Comparison of ENCODE assay signal across 28 cellular contexts in genomic region chr4:181911420-181911819, GRCh38.
DNase-seq lines count a peak whose midpoint lies in the region; ATAC-seq and TF ChIP-seq lines count a peak whose summit lies in the region.
"Had no signal": no experiment of that assay in that cellular context is flagged by ENCODE, and none has a peak within 500 bp of the region (broad histone marks: within the 10 kb centered on the region; RNA-seq: fewer than 3 reads in every experiment).

No MANE protein-coding gene starts in this region.

- no peaks in the 10 kb centered on the region for H3K27me3 ChIP-seq in IMR-90 (ENCODE audit: control insufficient read depth, insufficient read depth, low read length)
- H3K27me3 ChIP-seq: ascending aorta, BE2C, gastroesophageal sphincter, MG63 had no signal

- H3K79me1 ChIP-seq in IMR-90 (ENCODE audit: low read depth in 1 of 2, low read length in 2 of 2) = no peaks in the 10 kb centered on the region

- no peak overlapping the region for H4K8ac ChIP-seq in IMR-90 (ENCODE audit: low read depth in 2 of 2, low read length in 2 of 2)

- no peak overlapping the region for H3K9ac ChIP-seq in IMR-90 (ENCODE audit: low read depth, low read length)
- H3K9ac ChIP-seq: SK-N-SH had no signal

- H2AK9ac ChIP-seq in IMR-90 (replicated peaks; ENCODE audit: low read depth, low read length, poor library complexity) = no peak overlapping the region

- in situ Hi-C loops in IMR-90 (cut with MboI; ENCODE audit: low sequenced_read_pairs) = no loop called here

- H3K18ac ChIP-seq in IMR-90 (ENCODE audit: low read depth, low read length) = no peak overlapping the region

- peak; percentile 82 for ATAC-seq in IMR-90 (ENCODE audit: low read depth)
- ATAC-seq in activated CD8-positive, alpha-beta T cell treated with anti-CD3 and anti-CD28 coated beads, Interleukin-2, amount 10 ng/mL, durations not matched to agents 7 days and 5 days = no peak
- no peak for ATAC-seq in activated naive CD4-positive, alpha-beta T cell treated with anti-CD3 and anti-CD28 coated beads, Interleukin-2, amount 50 U/mL, for 72 hours
- ATAC-seq: activated CD4-positive, alpha-beta T cell treated with anti-CD3 and anti-CD28 coated beads for 36 hours; activated T-cell treated with anti-CD3 and anti-CD28 coated beads, Interleukin-2, amount 50 U/mL, for 4 hours; gastroesophageal sphincter; HCT116; K562; T-helper 17 cell had no signal

- no peak overlapping the region for H4K5ac ChIP-seq in IMR-90 (ENCODE audit: low read depth, low read length)

- H3K36me3 ChIP-seq in IMR-90 (ENCODE audit: control insufficient read depth, insufficient read depth, low read length) = no peaks in the 10 kb centered on the region
- H3K36me3 ChIP-seq: ascending aorta, BE2C, gastroesophageal sphincter, MG63 had no signal

- BruUV-seq in IMR-90 (replicated peaks; lab: Mats Ljungman, UMichigan) = no TSS peak
- BruUV-seq in Calu3 (replicated peaks; lab: Mats Ljungman, UMichigan) = no TSS peak

- H4K91ac ChIP-seq in IMR-90 (ENCODE audit: insufficient read depth, low read depth, low read length) = no peak overlapping the region

- H2BK5ac ChIP-seq in IMR-90 (ENCODE audit: low read depth, low read length, poor library complexity, severe bottlenecking) = no peak overlapping the region

- DNase-seq in AG08395 (ENCODE audit: low spot score) (peak; percentile 22), IMR-90 (peak; percentile 79), chondrocyte (ENCODE audit: low spot score) (no peak), kidney glomerular epithelial cell (lab: John Stamatoyannopoulos, UW) (peak; percentile 1), activated T-cell treated with anti-CD3 and anti-CD28 coated beads for 4 hours (no peak), Calu3 (no peak)
- DNase-seq in activated CD8-positive, alpha-beta T cell treated with anti-CD3 and anti-CD28 coated beads, Interleukin-2, amount 10 ng/mL, durations not matched to agents 7 days and 5 days = no peak
- DNase-seq in activated naive CD4-positive, alpha-beta T cell treated with anti-CD3 and anti-CD28 coated beads, Interleukin-2, amount 50 U/mL, for 72 hours (ENCODE audit: low spot score in 2 of 2) = no peak
- DNase-seq: 8988T; activated CD4-positive, alpha-beta T cell treated with anti-CD3 and anti-CD28 coated beads for 36 hours; activated naive CD4-positive, alpha-beta T cell treated with anti-CD3 and anti-CD28 coated beads for 36 hours; activated T-cell treated with anti-CD3 and anti-CD28 coated beads, Interleukin-2, amount 50 U/mL, for 4 hours; BE2C; cerebellar nuclear complex; DMS79 treated with DMSO at 0.1 percent for 48 hours; kidney; MG63; NCI-H1417 treated with DMSO at 0.1 percent for 48 hours; NCI-H2081 treated with DMSO at 0.1 percent for 48 hours; NCI-H82; SK-N-SH; T-helper 17 cell had no signal

- no peak overlapping the region for H2AFZ ChIP-seq in IMR-90 (replicated peaks; ENCODE audit: low read length, poor library complexity)

- H3K4ac ChIP-seq in IMR-90 (ENCODE audit: low read depth, low read length) = no peak overlapping the region

- TF ChIP-seq CTCF in IMR-90 (conservative IDR thresholded peaks at IDR 0.05; ENCODE audit: low read depth, low read length) (peak; percentile 20; the same call in 1 of the 2 replicates), chondrocyte (IDR thresholded peaks at IDR 0.05) (peak; percentile 52), Calu3 (IDR thresholded peaks at IDR 0.05; ENCODE audit: unreplicated experiment) (no peak)

- no peak overlapping the region for H2BK120ac ChIP-seq in IMR-90 (ENCODE audit: low read depth, low read length)

- peaks cover 5% of the 10 kb centered on the region; the same call in 1 of the 2 replicates for H3K9me3 ChIP-seq in IMR-90 (ENCODE audit: control insufficient read depth, insufficient read depth, low read length)
- H3K9me3 ChIP-seq: ascending aorta, BE2C, MG63, SK-N-SH had no signal

- CTCF ChIA-PET in IMR-90 (lab: Yijun Ruan, JAX) (no interaction called here), Calu3 (lab: Charles Lee) (no interaction called here)
- CTCF ChIA-PET in activated CD8-positive, alpha-beta T cell treated with anti-CD3 and anti-CD28 coated beads, Interleukin-2, amount 10 ng/mL, durations not matched to agents 7 days and 5 days (lab: Charles Lee) = no interaction called here

- H3K4me1 Mint-ChIP-seq in chondrocyte (ENCODE audit: low read depth) = peaks cover 44% of the 10 kb centered on the region
- H3K4me1 Mint-ChIP-seq in activated CD8-positive, alpha-beta T cell treated with anti-CD3 and anti-CD28 coated beads, Interleukin-2, amount 10 ng/mL, durations not matched to agents 7 days and 5 days (ENCODE audit: low read depth) = no peaks in the 10 kb centered on the region
- no peaks in the 10 kb centered on the region for H3K4me1 Mint-ChIP-seq in Calu3 (ENCODE audit: low read depth, unreplicated experiment)
- H3K4me1 Mint-ChIP-seq: activated CD4-positive, alpha-beta T cell treated with anti-CD3 and anti-CD28 coated beads for 36 hours; T-helper 17 cell had no signal

- no peak for TF ChIP-seq POLR2A in IMR-90 (IDR thresholded peaks at IDR 0.05; ENCODE audit: low read depth, low read length)

- H3K4me2 ChIP-seq in IMR-90 (ENCODE audit: low read depth, low read length) = no peak overlapping the region
- H3K4me2 ChIP-seq: SK-N-SH had no signal

- H3K36me3 Mint-ChIP-seq in chondrocyte (ENCODE audit: low read depth) (peaks cover 8% of the 10 kb centered on the region), Calu3 (ENCODE audit: insufficient read depth, unreplicated experiment) (no peaks in the 10 kb centered on the region)
- no peaks in the 10 kb centered on the region for H3K36me3 Mint-ChIP-seq in activated CD8-positive, alpha-beta T cell treated with anti-CD3 and anti-CD28 coated beads, Interleukin-2, amount 10 ng/mL, durations not matched to agents 7 days and 5 days (ENCODE audit: low read depth)
- peaks cover 0 to 13% of the 10 kb centered on the region in 2 donors for H3K36me3 Mint-ChIP-seq in activated naive CD4-positive, alpha-beta T cell treated with anti-CD3 and anti-CD28 coated beads, Interleukin-2, amount 50 U/mL, for 72 hours

- no peak overlapping the region for H3K14ac ChIP-seq in IMR-90 (replicated peaks; ENCODE audit: low read depth, low read length)

- peak overlapping the region; percentile 77 for H3K27ac Mint-ChIP-seq in chondrocyte (ENCODE audit: unreplicated experiment)
- H3K27ac Mint-ChIP-seq in activated CD8-positive, alpha-beta T cell treated with anti-CD3 and anti-CD28 coated beads, Interleukin-2, amount 10 ng/mL, durations not matched to agents 7 days and 5 days = no peak overlapping the region
- no peak overlapping the region for H3K27ac Mint-ChIP-seq in activated naive CD4-positive, alpha-beta T cell treated with anti-CD3 and anti-CD28 coated beads, Interleukin-2, amount 50 U/mL, for 72 hours
- H3K27ac Mint-ChIP-seq in Calu3 (ENCODE audit: unreplicated experiment) = no peak overlapping the region
- H3K27ac Mint-ChIP-seq: activated CD4-positive, alpha-beta T cell treated with anti-CD3 and anti-CD28 coated beads for 36 hours; activated naive CD4-positive, alpha-beta T cell treated with anti-CD3 and anti-CD28 coated beads for 36 hours; T-helper 17 cell had no signal

- dilution Hi-C loops in IMR-90 (cut with HindIII; ENCODE audit: low sequenced_read_pairs, unreplicated experiment) = no loop called here

- no peaks in the 10 kb centered on the region for H4K20me1 ChIP-seq in IMR-90 (ENCODE audit: insufficient read depth, low read length)

- no peaks in the 10 kb centered on the region; the same call in 1 of the 2 replicates for H3K4me1 ChIP-seq in IMR-90 (ENCODE audit: control insufficient read depth, insufficient read depth, low read length)
- H3K4me1 ChIP-seq: ascending aorta, BE2C had no signal

- no CpG with 5 or more reads among the region's 2 CpGs for WGBS in IMR-90 (ENCODE audit: extremely low coverage in 2 of 2, insufficient read length in 1 of 2), 2 experiments

- H3K27me3 Mint-ChIP-seq in chondrocyte (ENCODE audit: low read depth) (no peaks in the 10 kb centered on the region), Calu3 (ENCODE audit: unreplicated experiment) (no peaks in the 10 kb centered on the region)
- no peaks in the 10 kb centered on the region for H3K27me3 Mint-ChIP-seq in activated CD8-positive, alpha-beta T cell treated with anti-CD3 and anti-CD28 coated beads, Interleukin-2, amount 10 ng/mL, durations not matched to agents 7 days and 5 days (ENCODE audit: low read depth)
- H3K27me3 Mint-ChIP-seq: activated CD4-positive, alpha-beta T cell treated with anti-CD3 and anti-CD28 coated beads for 36 hours; T-helper 17 cell had no signal

- POLR2A ChIA-PET in IMR-90 (lab: Charles Lee; ENCODE audit: unreplicated experiment) = no interaction called here
- POLR2A ChIA-PET in activated CD8-positive, alpha-beta T cell treated with anti-CD3 and anti-CD28 coated beads, Interleukin-2, amount 10 ng/mL, durations not matched to agents 7 days and 5 days (lab: Charles Lee) = no interaction called here

- H3K23ac ChIP-seq in IMR-90 (ENCODE audit: low read depth, low read length) = no peak overlapping the region

- intact Hi-C loops in IMR-90 (cut with micrococcal nuclease) = loop anchor here (5.0 kb wide), 1 partner anchor 231 kb away; no protein-coding TSS in a partner anchor
- intact Hi-C loops in Calu3 (cut with micrococcal nuclease; ENCODE audit: unreplicated experiment) = no loop called here

- H3K27ac ChIP-seq in IMR-90 (ENCODE audit: insufficient read depth, low read length) = no peak overlapping the region
- H3K27ac ChIP-seq: ascending aorta, epithelial cell of prostate, gastroesophageal sphincter had no signal

- peak; percentile 25 for TF ChIP-seq RAD21 in IMR-90 (IDR thresholded peaks at IDR 0.05; ENCODE audit: low read length)

- no peak overlapping the region for H3K4me3 ChIP-seq in IMR-90 (ENCODE audit: insufficient read depth, low read depth, low read length)
- H3K4me3 ChIP-seq: ascending aorta, gastroesophageal sphincter, K562, lung, MG63 had no signal

- no peaks in the 10 kb centered on the region for H3K9me1 ChIP-seq in IMR-90 (ENCODE audit: insufficient read depth, low read length)

- no peak overlapping the region for H2BK15ac ChIP-seq in IMR-90 (ENCODE audit: low read depth, low read length)

- H3K4me3 Mint-ChIP-seq in chondrocyte (ENCODE audit: unreplicated experiment) = no peak overlapping the region
- H3K4me3 Mint-ChIP-seq in activated CD8-positive, alpha-beta T cell treated with anti-CD3 and anti-CD28 coated beads, Interleukin-2, amount 10 ng/mL, durations not matched to agents 7 days and 5 days = no peak overlapping the region
- H3K4me3 Mint-ChIP-seq in Calu3 (ENCODE audit: low read depth, unreplicated experiment) = no peak overlapping the region
- H3K4me3 Mint-ChIP-seq: activated CD4-positive, alpha-beta T cell treated with anti-CD3 and anti-CD28 coated beads for 36 hours; activated naive CD4-positive, alpha-beta T cell treated with anti-CD3 and anti-CD28 coated beads for 36 hours; activated T-cell treated with anti-CD3 and anti-CD28 coated beads, Interleukin-2, amount 50 U/mL, for 4 hours; T-helper 17 cell had no signal

- H3K9me3 Mint-ChIP-seq in chondrocyte (ENCODE audit: low read depth) (peaks cover 29% of the 10 kb centered on the region), Calu3 (ENCODE audit: low read depth, unreplicated experiment) (peaks cover 8% of the 10 kb centered on the region)
- H3K9me3 Mint-ChIP-seq in activated CD8-positive, alpha-beta T cell treated with anti-CD3 and anti-CD28 coated beads, Interleukin-2, amount 10 ng/mL, durations not matched to agents 7 days and 5 days (ENCODE audit: insufficient read depth) = peaks cover 22% of the 10 kb centered on the region
- H3K9me3 Mint-ChIP-seq in activated naive CD4-positive, alpha-beta T cell treated with anti-CD3 and anti-CD28 coated beads, Interleukin-2, amount 50 U/mL, for 72 hours = peaks cover 36 to 48% of the 10 kb centered on the region in 2 donors

- no peak overlapping the region for H2AK5ac ChIP-seq in IMR-90 (ENCODE audit: low read depth, low read length)

- no peak overlapping the region for H2BK20ac ChIP-seq in IMR-90 (ENCODE audit: low read depth, low read length)

- no peak overlapping the region for H3K56ac ChIP-seq in IMR-90 (ENCODE audit: extremely low read depth, insufficient read depth, low read length)

Comparison
In these comparisons a context has a peak if more than half of its experiments do, and no peak if none do; other contexts are left out.
1. DNase-seq: peak in AG08395 (single experiment), IMR-90 (single experiment) and kidney glomerular epithelial cell (single experiment); none in chondrocyte (single experiment), activated CD8-positive, alpha-beta T cell treated with anti-CD3 and anti-CD28 coated beads, Interleukin-2, amount 10 ng/mL, durations not matched to agents 7 days and 5 days (single experiment), activated naive CD4-positive, alpha-beta T cell treated with anti-CD3 and anti-CD28 coated beads, Interleukin-2, amount 50 U/mL, for 72 hours (0 of 2), activated T-cell treated with anti-CD3 and anti-CD28 coated beads for 4 hours (single experiment) and Calu3 (single experiment).